In the genomic region with DNA sequence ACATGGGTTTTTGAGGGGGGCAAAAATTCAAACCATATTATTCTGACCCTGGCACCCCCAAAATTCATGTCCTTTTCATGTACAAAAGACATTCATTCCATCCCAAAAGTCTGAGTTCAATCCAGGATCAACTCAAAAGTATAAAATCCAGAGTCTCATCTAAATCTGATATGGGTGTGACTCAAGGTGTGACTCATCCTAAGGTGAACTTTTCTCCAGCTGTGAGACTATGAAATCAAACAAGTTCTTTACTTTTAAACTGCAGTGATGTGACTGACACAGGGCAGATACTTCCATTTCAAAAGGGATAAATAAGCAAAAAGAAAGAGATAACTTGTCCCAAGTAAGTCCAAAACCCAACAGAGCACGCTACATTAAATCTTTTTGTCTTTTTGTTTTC, we compare ENCODE assay signal across 22 cellular contexts. TPM values are rescaled to one million over a fixed set of nuclear protein-coding genes. Genes with fewer than 3 reads are reported as not detected.
"Had no signal": no experiment of that assay in that cellular context is flagged by ENCODE, and none has a peak within 500 bp of the region (broad histone marks: within the 10 kb centered on the region; RNA-seq: fewer than 3 reads in every experiment).

No MANE protein-coding gene starts in this region.

- H3K4me1 Mint-ChIP-seq: activated CD4-positive, alpha-beta T cell treated with anti-CD3 and anti-CD28 coated beads, Interleukin-2, amount 10 ng/mL, durations not matched to agents 24 days and 14 days; activated naive CD8-positive, alpha-beta T cell treated with anti-CD3 and anti-CD28 coated beads for 36 hours; stimulated activated memory B cell treated with anti-CD40 and anti-IgM and Interleukin-4, amounts not matched to agents 10 μg/mL and 1 μg/mL and 100 μg/mL, for 72 hours had no signal

- H3K27me3 Mint-ChIP-seq: activated CD4-positive, alpha-beta T cell treated with anti-CD3 and anti-CD28 coated beads, Interleukin-2, amount 10 ng/mL, durations not matched to agents 24 days and 14 days; activated naive CD8-positive, alpha-beta T cell treated with anti-CD3 and anti-CD28 coated beads for 36 hours; dendritic cell treated with granulocyte-macrophage colony-stimulating factor and Interleukin-4, amounts not matched to agents 40 ng/mL and 50 ng/mL, for 4 days; natural killer cell treated with Interleukin-12 subunit alpha and Interleukin-12 subunit beta and Interleukin-15 and Interleukin-18, amount 100 ng/mL, for 72 hours; stimulated activated memory B cell treated with anti-CD40 and anti-IgM and Interleukin-4, amounts not matched to agents 10 μg/mL and 1 μg/mL and 100 μg/mL, for 72 hours had no signal

- H3K27ac ChIP-seq: body of pancreas, left ventricle myocardium inferior, tibial artery, vagina had no signal

- ATAC-seq: body of pancreas; natural killer cell treated with Interleukin-12 subunit alpha and Interleukin-12 subunit beta and Interleukin-15 and Interleukin-18, amount 100 ng/mL, for 72 hours; stimulated activated memory B cell treated with anti-CD40 and anti-IgM and Interleukin-4, amounts not matched to agents 10 μg/mL and 1 μg/mL and 100 μg/mL, for 72 hours had no signal

- DNase-seq: activated CD4-positive, alpha-beta T cell treated with anti-CD3 and anti-CD28 coated beads, Interleukin-2, amount 10 ng/mL, durations not matched to agents 24 days and 14 days; activated CD4-positive, CD25-positive, alpha-beta regulatory T cell; activated CD8-positive, alpha-beta memory T cell treated with anti-CD3 and anti-CD28 coated beads for 24 hours; activated naive CD8-positive, alpha-beta T cell treated with anti-CD3 and anti-CD28 coated beads for 36 hours; amygdala; body of pancreas; effector memory CD4-positive, alpha-beta T cell; hippocampal formation; kidney; left ventricle myocardium inferior; mesenchymal stem cell; posterior cingulate gyrus; stimulated activated CD4-positive, alpha-beta T cell treated with anti-CD3 and anti-CD28 coated beads, Interleukin-2, amount 100 ng/mL, for 48 hours; T-helper 2 cell; tibial artery had no signal

- H3K4me3 Mint-ChIP-seq: activated CD4-positive, alpha-beta T cell treated with anti-CD3 and anti-CD28 coated beads, Interleukin-2, amount 10 ng/mL, durations not matched to agents 24 days and 14 days; activated naive CD8-positive, alpha-beta T cell treated with anti-CD3 and anti-CD28 coated beads for 36 hours; dendritic cell treated with granulocyte-macrophage colony-stimulating factor and Interleukin-4, amounts not matched to agents 40 ng/mL and 50 ng/mL, for 4 days; natural killer cell treated with Interleukin-12 subunit alpha and Interleukin-12 subunit beta and Interleukin-15 and Interleukin-18, amount 100 ng/mL, for 72 hours; stimulated activated memory B cell treated with anti-CD40 and anti-IgM and Interleukin-4, amounts not matched to agents 10 μg/mL and 1 μg/mL and 100 μg/mL, for 72 hours had no signal

- H3K27ac Mint-ChIP-seq: activated CD4-positive, alpha-beta T cell treated with anti-CD3 and anti-CD28 coated beads, Interleukin-2, amount 10 ng/mL, durations not matched to agents 24 days and 14 days; activated naive CD8-positive, alpha-beta T cell treated with anti-CD3 and anti-CD28 coated beads for 36 hours; dendritic cell treated with granulocyte-macrophage colony-stimulating factor and Interleukin-4, amounts not matched to agents 40 ng/mL and 50 ng/mL, for 4 days; natural killer cell treated with Interleukin-12 subunit alpha and Interleukin-12 subunit beta and Interleukin-15 and Interleukin-18, amount 100 ng/mL, for 72 hours; stimulated activated memory B cell treated with anti-CD40 and anti-IgM and Interleukin-4, amounts not matched to agents 10 μg/mL and 1 μg/mL and 100 μg/mL, for 72 hours had no signal

- FAIRE-seq: kidney, TTC549 had no signal

- H3K36me3 Mint-ChIP-seq: activated naive CD8-positive, alpha-beta T cell treated with anti-CD3 and anti-CD28 coated beads for 36 hours; stimulated activated memory B cell treated with anti-CD40 and anti-IgM and Interleukin-4, amounts not matched to agents 10 μg/mL and 1 μg/mL and 100 μg/mL, for 72 hours had no signal

RNA-seq across cellular contexts. Expression of gene CYLC2, which starts 20.6 kb away (rescaled TPM):
- total RNA-seq: activated CD4-positive, alpha-beta T cell treated with anti-CD3 and anti-CD28 coated beads, Interleukin-2, amount 10 ng/mL, durations not matched to agents 24 days and 14 days; activated naive CD8-positive, alpha-beta T cell treated with anti-CD3 and anti-CD28 coated beads for 36 hours; body of pancreas; epithelial cell of proximal tubule; glomerular endothelial cell; kidney; left ventricle myocardium inferior; natural killer cell treated with Interleukin-12 subunit alpha and Interleukin-12 subunit beta and Interleukin-15 and Interleukin-18, amount 100 ng/mL, for 72 hours; vagina had no signal
